Comparison of ENCODE assay signal across 8 cellular contexts in genomic region chrX:96684339-96685204, GRCh38. TPM values are rescaled to one million over a fixed set of nuclear protein-coding genes. Genes with fewer than 3 reads are reported as not detected.
DNase-seq lines count a peak whose midpoint lies in the region; ATAC-seq, FAIRE-seq and TF ChIP-seq lines count a peak whose summit lies in the region.

DIAPH2 (plus strand) TSS chrX:96684842.

- DNase-seq in NCI-H345 (lab: John Stamatoyannopoulos, UW), result peak; percentile 49
- DNase-seq in activated CD4-positive, alpha-beta T cell treated with anti-CD3 and anti-CD28 coated beads, Interleukin-2, amount 50 U/mL, for 4 hours, result peak; percentile 59 to 61
- peak; percentile 77 for DNase-seq in lung (ENCODE audit: low spot score)
- DNase-seq in stimulated activated CD4-positive, alpha-beta T cell treated with anti-CD3 and anti-CD28 coated beads, TNF-alpha, amount 100 ng/mL, for 1 hour (ENCODE audit: low read depth in 3 of 3, low spot score in 1 of 3), result peak; percentile 13 to 43 (median 24)
- DNase-seq in D721Med (ENCODE audit: insufficient read length, low spot score), result no peak

- H3K9me3 ChIP-seq in ectodermal cell (ENCODE audit: control insufficient read depth, low read length) (no peaks in the 10 kb centered on the region), lung (ENCODE audit: control insufficient read depth in 2 of 2, insufficient read depth in 1 of 2, low read length in 1 of 2) (no peaks in the 10 kb centered on the region)

- H3K27ac ChIP-seq in ectodermal cell (ENCODE audit: insufficient read depth, low read depth, low read length, poor library complexity, severe bottlenecking) (no peak within 1 kb of the TSS), lung (ENCODE audit: low read depth in 1 of 2, low read length in 1 of 2) (peak within 1 kb of the TSS; percentile 78 to 85)

- H3K36me3 ChIP-seq in ectodermal cell (ENCODE audit: control insufficient read depth, insufficient read depth, low read length), result no peaks in the 10 kb centered on the region
- H3K36me3 ChIP-seq in lung (ENCODE audit: control insufficient read depth in 2 of 2, insufficient read depth in 2 of 2, low read length in 2 of 2), result no peaks in the 10 kb centered on the region

- H3K27me3 ChIP-seq in ectodermal cell (ENCODE audit: control insufficient read depth, insufficient read depth, low read length, poor library complexity, severe bottlenecking) (no peaks in the 10 kb centered on the region), lung (ENCODE audit: control insufficient read depth, insufficient read depth) (no peaks in the 10 kb centered on the region)

- peak; percentile 79 for ATAC-seq in GM18517 (IDR thresholded peaks at IDR 0.05; ENCODE audit: unreplicated experiment)
- peak; percentile 76 for ATAC-seq in HG02870 (IDR thresholded peaks at IDR 0.05; ENCODE audit: unreplicated experiment)
- peak; percentile 88 for ATAC-seq in lung (ENCODE audit: insufficient read depth, low FRiP score)

- H3K4me1 ChIP-seq in ectodermal cell (ENCODE audit: control insufficient read depth, insufficient read depth, low read length) (no peaks in the 10 kb centered on the region), lung (ENCODE audit: control insufficient read depth in 2 of 2, insufficient read depth in 2 of 2, low read length in 2 of 2) (peaks cover 3% of the 10 kb centered on the region in 2 donors)

- FAIRE-seq in D721Med (lab: Jason Lieb, UNC), result no peak

- 2% methylated on average over 57 of the region's 57 CpGs for WGBS in ectodermal cell, 2 experiments
- 0 to 11% methylated on average over 35 to 57 of the region's 57 CpGs for WGBS in lung, 2 donors

- H3K4me3 ChIP-seq in ectodermal cell (ENCODE audit: insufficient read depth, low read depth, low read length), result peak within 1 kb of the TSS; percentile 54
- peak within 1 kb of the TSS; percentile 47 for H3K4me3 ChIP-seq in lung

- no peak for TF ChIP-seq CTCF in lung (IDR thresholded peaks at IDR 0.05; ENCODE audit: control extremely low read depth, extremely low read depth)
- TF ChIP-seq CTCF in D721Med (IDR thresholded peaks at IDR 0.05; ENCODE audit: insufficient read depth, missing control alignments), result no peak

RNA-seq across cellular contexts. Expression of gene DIAPH2, which starts in this region (rescaled TPM):
- polyA plus RNA-seq in ectodermal cell (2013, experiment 1 of 4), result 9.4 TPM
- polyA plus RNA-seq in ectodermal cell (2013, experiment 2 of 4), result 9.8 TPM
- polyA plus RNA-seq in ectodermal cell (2013, experiment 3 of 4), result 8.0 TPM
- 7.8 TPM for polyA plus RNA-seq in ectodermal cell (2013, experiment 4 of 4)
- total RNA-seq in lung, result 10 to 100 TPM; 23.0 to 57.6 TPM
- 1 to 10 TPM; 7.2 to 8.1 TPM for polyA plus RNA-seq in lung
